ENCODE assay signal across 18 cellular contexts in the genomic region with DNA sequence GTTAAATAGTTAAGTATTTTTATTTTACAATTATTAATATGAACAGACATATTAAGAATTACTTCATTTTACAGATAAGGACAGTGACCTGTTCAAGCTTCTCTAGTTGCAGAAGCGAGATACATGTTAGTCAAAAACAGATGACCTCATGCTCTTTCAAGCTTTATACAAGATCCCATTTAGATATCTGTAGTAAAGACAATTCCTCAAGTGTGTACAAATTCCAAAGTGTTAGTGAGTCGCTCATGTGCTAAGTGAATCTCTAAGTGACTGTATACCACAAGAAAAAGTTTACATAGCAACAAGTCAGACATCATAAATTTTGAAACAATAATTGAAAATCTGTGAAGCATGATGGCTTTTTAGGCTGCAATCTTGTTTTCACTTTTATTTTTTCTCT.
DNase-seq lines count a peak whose midpoint lies in the region; ATAC-seq and TF ChIP-seq lines count a peak whose summit lies in the region.
"Had no signal": no experiment of that assay in that cellular context is flagged by ENCODE, and none has a peak within 500 bp of the region (broad histone marks: within the 10 kb centered on the region; RNA-seq: fewer than 3 reads in every experiment).

No MANE protein-coding gene starts in this region.

- no peak overlapping the region for H3K9ac ChIP-seq in mammary epithelial cell (ENCODE audit: insufficient read depth, low read length)

- H3K27ac ChIP-seq in mammary epithelial cell (ENCODE audit: insufficient read depth, low read depth, low read length) (no peak overlapping the region), brain microvascular endothelial cell (no peak overlapping the region)
- H3K27ac ChIP-seq: A549, SJCRH30 had no signal

- CTCF ChIA-PET in mammary epithelial cell (lab: Charles Lee; ENCODE audit: low non-redundant PET) = no interaction called here
- CTCF ChIA-PET in MCF 10A (lab: Yijun Ruan, JAX) = interaction anchor here (0.7 kb wide), 1 partner anchor 1076 kb away, joined by 3 read pairs; no protein-coding TSS in a partner anchor

- H3K4me1 ChIP-seq in mammary epithelial cell (ENCODE audit: insufficient read depth, low read length) = no peaks in the 10 kb centered on the region
- H3K4me1 ChIP-seq: A549, SJCRH30 had no signal

- no peaks in the 10 kb centered on the region for H3K36me3 Mint-ChIP-seq in MCF 10A (ENCODE audit: insufficient read depth, unreplicated experiment)

- H3K79me2 ChIP-seq in mammary epithelial cell (ENCODE audit: insufficient read depth, low read length) = no peaks in the 10 kb centered on the region

- no peaks in the 10 kb centered on the region for H3K27me3 ChIP-seq in mammary epithelial cell (ENCODE audit: insufficient read depth, low read length)
- no peaks in the 10 kb centered on the region for H3K27me3 ChIP-seq in brain microvascular endothelial cell (replicated peaks)
- H3K27me3 ChIP-seq: SJCRH30 had no signal

- intact Hi-C loops in mammary epithelial cell (cut with micrococcal nuclease) (no loop called here), MCF 10A (cut with micrococcal nuclease) (no loop called here)

- peaks cover 57% of the 10 kb centered on the region for H3K27me3 Mint-ChIP-seq in MCF 10A (ENCODE audit: insufficient read depth, unreplicated experiment)

- no peak overlapping the region for H3K4me3 Mint-ChIP-seq in MCF 10A (ENCODE audit: unreplicated experiment)
- H3K4me3 Mint-ChIP-seq: HFFc6 had no signal

- BruUV-seq in mammary epithelial cell (replicated peaks; lab: Mats Ljungman, UMichigan) (no TSS peak), MCF 10A (replicated peaks; lab: Mats Ljungman, UMichigan) (no TSS peak)

- H3K27ac Mint-ChIP-seq in MCF 10A (ENCODE audit: low read depth, unreplicated experiment) = no peak overlapping the region
- H3K27ac Mint-ChIP-seq: HFFc6 had no signal

- no peak overlapping the region for H2AFZ ChIP-seq in mammary epithelial cell (ENCODE audit: low read depth, low read length)

- no peaks in the 10 kb centered on the region for H4K20me1 ChIP-seq in mammary epithelial cell (ENCODE audit: insufficient read depth, low read length)

- in situ Hi-C loops in mammary epithelial cell (cut with MboI; ENCODE audit: low sequenced_read_pairs in 2 of 2) = no loop called here
- in situ Hi-C loops in brain microvascular endothelial cell (cut with HindIII; ENCODE audit: low pct_ligation_motif_present, low sequenced_read_pairs) = no loop called here

- no peak overlapping the region for H3K4me2 ChIP-seq in mammary epithelial cell (ENCODE audit: insufficient read depth, low read depth, low read length)
- H3K4me2 ChIP-seq: A549 had no signal

- H3K4me1 Mint-ChIP-seq in MCF 10A (ENCODE audit: insufficient read depth, unreplicated experiment) = no peaks in the 10 kb centered on the region

- H3K36me3 ChIP-seq in mammary epithelial cell (ENCODE audit: insufficient read depth, low read length) (no peaks in the 10 kb centered on the region), brain microvascular endothelial cell (replicated peaks) (no peaks in the 10 kb centered on the region)
- H3K36me3 ChIP-seq: SJCRH30 had no signal

- no peak for TF ChIP-seq CTCF in mammary epithelial cell (conservative IDR thresholded peaks at IDR 0.05 in 1 of 2, IDR thresholded peaks at IDR 0.05 in 1 of 2; ENCODE audit: extremely low read depth in 1 of 2, insufficient read depth in 1 of 2, low read depth in 1 of 2, low read length in 2 of 2)
- TF ChIP-seq CTCF in MCF 10A (IDR thresholded peaks at IDR 0.05; ENCODE audit: unreplicated experiment) = no peak
- no peak for TF ChIP-seq CTCF in brain microvascular endothelial cell (IDR thresholded peaks at IDR 0.05; ENCODE audit: low read depth, low read length, missing control alignments)

- H3K4me3 ChIP-seq in mammary epithelial cell (replicated peaks in 1 of 3; ENCODE audit: insufficient read depth in 1 of 3, low read depth in 2 of 3, low read length in 3 of 3) (no peak overlapping the region), brain microvascular endothelial cell (ENCODE audit: low read depth, low read length) (no peak overlapping the region)
- H3K4me3 ChIP-seq: A549, SJCRH30 had no signal

- ATAC-seq in GM21360 (IDR thresholded peaks at IDR 0.05; ENCODE audit: unreplicated experiment) (no peak), HG02798 (IDR thresholded peaks at IDR 0.05; ENCODE audit: poor library complexity, unreplicated experiment) (no peak)
- ATAC-seq: A549 had no signal

- H3K9me3 Mint-ChIP-seq in MCF 10A (ENCODE audit: unreplicated experiment) = no peaks in the 10 kb centered on the region
- H3K9me3 Mint-ChIP-seq: HFFc6 had no signal

- DNase-seq in mammary epithelial cell (peak; percentile 54), MCF 10A (ENCODE audit: unreplicated experiment) (no peak), brain microvascular endothelial cell (peak; percentile 11), iris pigment epithelial cell (ENCODE audit: low read depth) (peak; percentile 13), midbrain (lab: John Stamatoyannopoulos, UW) (no peak)
- no peak for DNase-seq in NK-92 treated with Interleukin-12 subunit alpha and Interleukin-12 subunit beta, amount 100 ng/mL, for 24 hours (lab: John Stamatoyannopoulos, UW)
- DNase-seq: C1 segment of cervical spinal cord, DMS 273 treated with DMSO at 0.1 percent for 48 hours, HFFc6, IMR-90, Kasumi-1, NCI-H1105, NCI-H1694, NCI-H446, SJCRH30 had no signal

- WGBS in mammary epithelial cell (ENCODE audit: low coverage, missing lambda C conversion rate) = 79% methylated on average over 2 of the region's 2 CpGs

- dilution Hi-C loops in mammary epithelial cell (cut with HindIII; ENCODE audit: low sequenced_read_pairs) = no loop called here

- POLR2A ChIA-PET in MCF 10A (lab: Yijun Ruan, JAX) = no interaction called here

- no peaks in the 10 kb centered on the region for H3K9me3 ChIP-seq in mammary epithelial cell (replicated peaks; ENCODE audit: insufficient read depth, low read length)
- H3K9me3 ChIP-seq: A549, SJCRH30 had no signal

Comparison
In these comparisons a context has a peak if more than half of its experiments do, and no peak if none do; other contexts are left out.
1. DNase-seq: peak in mammary epithelial cell (single experiment), brain microvascular endothelial cell (single experiment) and iris pigment epithelial cell (single experiment); none in MCF 10A (single experiment), midbrain (single experiment) and NK-92 treated with Interleukin-12 subunit alpha and Interleukin-12 subunit beta, amount 100 ng/mL, for 24 hours (single experiment).